In the genomic region with DNA sequence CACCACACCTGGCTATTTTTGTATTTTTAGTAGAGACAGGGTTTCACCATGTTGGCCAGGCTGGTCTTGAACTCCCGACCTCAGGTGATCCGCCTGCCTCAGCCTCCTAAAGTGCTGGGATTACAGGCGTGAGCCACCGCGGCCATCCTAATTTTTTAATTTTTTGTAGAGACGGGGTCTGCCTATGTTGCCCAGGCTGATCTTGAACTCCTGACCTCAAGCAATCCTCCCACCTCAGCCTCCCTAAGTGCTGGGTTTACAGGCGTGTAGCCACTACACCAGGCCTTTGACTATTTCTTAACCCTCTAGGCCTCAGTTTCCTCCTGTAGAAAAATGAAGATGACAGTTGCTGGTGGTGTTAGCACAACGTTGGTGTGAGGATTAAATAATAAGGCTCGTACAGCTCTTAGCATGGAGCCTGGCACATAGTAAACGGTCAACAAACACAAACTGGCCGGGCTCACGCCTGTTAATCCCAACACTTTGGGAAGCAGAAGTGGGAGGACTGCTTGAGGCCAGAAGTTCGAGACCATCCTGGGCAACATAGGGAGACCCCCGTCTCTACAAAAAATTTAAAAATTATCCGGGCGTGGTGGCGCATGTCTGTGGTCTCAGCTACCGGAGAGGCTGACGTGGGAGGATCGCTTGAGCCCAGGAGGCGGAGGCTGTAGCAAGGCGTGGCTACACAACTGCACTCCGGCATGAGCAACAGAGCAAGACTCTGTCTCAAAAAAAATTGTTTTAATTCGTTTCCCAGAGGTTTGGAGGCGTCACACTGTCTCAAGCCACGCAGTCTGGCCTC, we compare ENCODE assay signal across 8 cellular contexts. TPM values are rescaled to one million over a fixed set of nuclear protein-coding genes. Genes with fewer than 3 reads are reported as not detected.
DNase-seq lines count a peak whose midpoint lies in the region; ATAC-seq and TF ChIP-seq lines count a peak whose summit lies in the region.

No MANE protein-coding gene starts in this region.

- no peaks in the 10 kb centered on the region for H3K27me3 Mint-ChIP-seq in CD8-positive, alpha-beta T cell (ENCODE audit: low read depth)
- no peaks in the 10 kb centered on the region for H3K27me3 Mint-ChIP-seq in activated naive CD8-positive, alpha-beta T cell treated with anti-CD3 and anti-CD28 coated beads, Interleukin-2, amount 50 U/mL, for 24 hours

- POLR2A ChIA-PET in CD8-positive, alpha-beta T cell (lab: Charles Lee): interaction anchor here (0.9 to 3.4 kb wide), 4 partner anchors 24 to 206 kb away, joined by 3 to 17 read pairs (median 7); partner anchors contain the start of gene OAS2

- peak overlapping the region; percentile 96 for H3K4me3 Mint-ChIP-seq in CD8-positive, alpha-beta T cell
- H3K4me3 Mint-ChIP-seq in activated naive CD8-positive, alpha-beta T cell treated with anti-CD3 and anti-CD28 coated beads, Interleukin-2, amount 50 U/mL, for 24 hours: peak overlapping the region; percentile 98

- intact Hi-C loops in CD8-positive, alpha-beta T cell (cut with DNase I, micrococcal nuclease): loop anchor here (2.0 kb wide), 5 partner anchors 25 to 205 kb away; partner anchors contain the start of genes OAS2 (in 1 of the 2) and SLC8B1 (in 1 of the 2)
- intact Hi-C loops in posterior cingulate gyrus (cut with DNase I): no loop called here

- CTCF ChIA-PET in CD8-positive, alpha-beta T cell (lab: Charles Lee): interaction anchor here (2.0 kb wide), 1 partner anchor 10 kb away, joined by 10 read pairs; no protein-coding TSS in a partner anchor

- WGBS in suprapubic skin: 38% methylated on average over 19 of the region's 26 CpGs

- H3K4me1 Mint-ChIP-seq in CD8-positive, alpha-beta T cell (ENCODE audit: low read depth): peaks cover 42% of the 10 kb centered on the region
- peaks cover 47% of the 10 kb centered on the region for H3K4me1 Mint-ChIP-seq in activated naive CD8-positive, alpha-beta T cell treated with anti-CD3 and anti-CD28 coated beads, Interleukin-2, amount 50 U/mL, for 24 hours

- H3K27ac ChIP-seq in CD8-positive, alpha-beta T cell (ENCODE audit: low read depth, low read length): peak overlapping the region; percentile 98
- peak overlapping the region; percentile 99 for H3K27ac ChIP-seq in suprapubic skin

- peaks cover 32% of the 10 kb centered on the region for H3K4me1 ChIP-seq in CD8-positive, alpha-beta T cell (ENCODE audit: insufficient read depth, low read length)
- peaks cover 45% of the 10 kb centered on the region for H3K4me1 ChIP-seq in suprapubic skin

- H3K4me3 ChIP-seq in CD8-positive, alpha-beta T cell (ENCODE audit: low read depth, low read length): peak overlapping the region; percentile 95
- H3K4me3 ChIP-seq in kidney epithelial cell (ENCODE audit: low read depth, low read length): peak overlapping the region; percentile 88
- peak overlapping the region; percentile 99 for H3K4me3 ChIP-seq in suprapubic skin

- H3K27me3 ChIP-seq in CD8-positive, alpha-beta T cell (ENCODE audit: insufficient read depth, low read length): no peaks in the 10 kb centered on the region
- H3K27me3 ChIP-seq in kidney epithelial cell (ENCODE audit: control insufficient read depth, insufficient read depth, low read length) (no peaks in the 10 kb centered on the region), suprapubic skin (no peaks in the 10 kb centered on the region)

- H3K27ac Mint-ChIP-seq in CD8-positive, alpha-beta T cell: peak overlapping the region; percentile 97
- H3K27ac Mint-ChIP-seq in activated naive CD8-positive, alpha-beta T cell treated with anti-CD3 and anti-CD28 coated beads, Interleukin-2, amount 50 U/mL, for 24 hours: peak overlapping the region; percentile 96

- ATAC-seq in CD8-positive, alpha-beta T cell: peak; percentile 73
- ATAC-seq in GM19463 (IDR thresholded peaks at IDR 0.05; ENCODE audit: unreplicated experiment) (peak; percentile 49), HG03521 (IDR thresholded peaks at IDR 0.05; ENCODE audit: unreplicated experiment) (peak; percentile 44)
- ATAC-seq in activated naive CD8-positive, alpha-beta T cell treated with anti-CD3 and anti-CD28 coated beads, Interleukin-2, amount 50 U/mL, for 24 hours: peak; percentile 70

- DNase-seq in CD8-positive, alpha-beta T cell: no peak
- no peak for DNase-seq in activated naive CD8-positive, alpha-beta T cell treated with anti-CD3 and anti-CD28 coated beads, Interleukin-2, amount 50 U/mL, for 24 hours
- no peak for DNase-seq in kidney epithelial cell (ENCODE audit: low read depth)
- DNase-seq in suprapubic skin (ENCODE audit: low spot score in 2 of 2): peak in 1 of 2 donors; percentile 78
- DNase-seq in COR-L47 (lab: John Stamatoyannopoulos, UW): no peak
- DNase-seq in posterior cingulate gyrus: no peak

- no peak for TF ChIP-seq CTCF in CD8-positive, alpha-beta T cell (IDR thresholded peaks at IDR 0.05)
- TF ChIP-seq CTCF in kidney epithelial cell (IDR thresholded peaks at IDR 0.05; ENCODE audit: insufficient read depth, low read length, poor library complexity, severe bottlenecking) (no peak), suprapubic skin (IDR thresholded peaks at IDR 0.05) (no peak)

- H3K36me3 ChIP-seq in CD8-positive, alpha-beta T cell (ENCODE audit: insufficient read depth, low read length): peaks cover 17% of the 10 kb centered on the region
- H3K36me3 ChIP-seq in kidney epithelial cell (ENCODE audit: control insufficient read depth, insufficient read depth, low read length): peaks cover under 1% of the 10 kb centered on the region
- peaks cover 20% of the 10 kb centered on the region for H3K36me3 ChIP-seq in suprapubic skin

- H3K9me3 Mint-ChIP-seq in CD8-positive, alpha-beta T cell: no peaks in the 10 kb centered on the region
- no peaks in the 10 kb centered on the region for H3K9me3 Mint-ChIP-seq in activated naive CD8-positive, alpha-beta T cell treated with anti-CD3 and anti-CD28 coated beads, Interleukin-2, amount 50 U/mL, for 24 hours

- peaks cover 48% of the 10 kb centered on the region for H3K36me3 Mint-ChIP-seq in CD8-positive, alpha-beta T cell
- peaks cover 40% of the 10 kb centered on the region for H3K36me3 Mint-ChIP-seq in activated naive CD8-positive, alpha-beta T cell treated with anti-CD3 and anti-CD28 coated beads, Interleukin-2, amount 50 U/mL, for 24 hours (ENCODE audit: low read depth)

- H3K9me3 ChIP-seq in CD8-positive, alpha-beta T cell (ENCODE audit: low read length): no peaks in the 10 kb centered on the region
- H3K9me3 ChIP-seq in suprapubic skin: no peaks in the 10 kb centered on the region

- TF ChIP-seq POLR2A in suprapubic skin (IDR thresholded peaks at IDR 0.05): no peak

- TF ChIP-seq EP300 in suprapubic skin (IDR thresholded peaks at IDR 0.05): no peak

RNA-seq across cellular contexts. Expression of gene DDX54, which starts 1.0 kb away (rescaled TPM):
- 10 to 100 TPM; 75.4 to 85.6 TPM for total RNA-seq in CD8-positive, alpha-beta T cell
- total RNA-seq in kidney epithelial cell (73.9 and 77.6 TPM in 2 replicates), suprapubic skin (10 to 100 TPM; 53.9 to 71.8 (median 63.9) TPM)

RNA-seq across cellular contexts. Expression of gene RITA1, which starts 1.2 kb away (rescaled TPM):
- 1 to 10 TPM; 4.3 to 4.5 TPM for total RNA-seq in CD8-positive, alpha-beta T cell
- total RNA-seq in kidney epithelial cell (33.6 and 36.0 TPM in 2 replicates), suprapubic skin (10 to 100 TPM; 14.7 to 21.7 (median 16.9) TPM)

RNA-seq across cellular contexts. Expression of gene CFAP73, which starts 34.8 kb away (rescaled TPM):
- total RNA-seq in CD8-positive, alpha-beta T cell: under 1 TPM; 0.54 to 0.86 TPM
- total RNA-seq in kidney epithelial cell (not detected in 2 replicates), suprapubic skin (1 to 10 TPM; 1.0 to 2.6 (median 2.0) TPM)

RNA-seq across cellular contexts. Expression of gene TPCN1, which starts 37.0 kb away (rescaled TPM):
- total RNA-seq in CD8-positive, alpha-beta T cell: 10 to 100 TPM; 32.8 to 37.0 TPM
- 25.8 and 34.9 TPM in 2 replicates for total RNA-seq in kidney epithelial cell
- 10 to 100 TPM; 15.5 to 74.1 (median 35.6) TPM for total RNA-seq in suprapubic skin

RNA-seq across cellular contexts. Expression of gene RASAL1, which starts 48.7 kb away (rescaled TPM):
- 1 to 10 TPM; 2.3 to 2.8 TPM for total RNA-seq in CD8-positive, alpha-beta T cell
- total RNA-seq in kidney epithelial cell (1.1 and 1.8 TPM in 2 replicates), suprapubic skin (10 to 100 TPM; 19.8 to 39.0 (median 32.5) TPM)
